ENCODE assay signal across 8 cellular contexts in genomic region chr14:32841698-32842097, GRCh38.
"Had no signal": no experiment of that assay in that cellular context is flagged by ENCODE, and none has a peak within 500 bp of the region (broad histone marks: within the 10 kb centered on the region; RNA-seq: fewer than 3 reads in every experiment).

No MANE protein-coding gene starts in this region.

- ATAC-seq: GM12878 had no signal

- H3K4me3 ChIP-seq: GM12878 had no signal

- DNase-seq: GDM1, GF-D8 had no signal

- FAIRE-seq: G401.6, GM12878, GM12891, GM12892, GM18507, GM19239 had no signal
